In genomic region chr9:127423934-127424668, GRCh38 we compare ENCODE assay signal across 8 cellular contexts. TPM values are rescaled to one million over a fixed set of nuclear protein-coding genes. Genes with fewer than 3 reads are reported as not detected.
A peak's percentile ranks its signal among the peaks of the same experiment; 100 is the strongest.
DNase-seq lines count a peak whose midpoint lies in the region; ATAC-seq and TF ChIP-seq lines count a peak whose summit lies in the region.

Gene ZNF79, plus strand, starts transcription at chr9:127424382. Its CDS starts 406 bp downstream, at chr9:127424788.

- no peaks in the 10 kb centered on the region for H3K27me3 Mint-ChIP-seq in activated naive CD4-positive, alpha-beta T cell treated with anti-CD3 and anti-CD28 coated beads for 36 hours (ENCODE audit: low read depth)

- H3K4me1 Mint-ChIP-seq in activated naive CD4-positive, alpha-beta T cell treated with anti-CD3 and anti-CD28 coated beads for 36 hours (ENCODE audit: low read depth) = peaks cover 49% of the 10 kb centered on the region

- CTCF ChIA-PET in activated naive CD4-positive, alpha-beta T cell treated with anti-CD3 and anti-CD28 coated beads for 36 hours (lab: Charles Lee) = interaction anchor here (1.0 to 1.2 kb wide), 4 partner anchors 26 to 36 kb away, joined by 3 to 5 read pairs (median 3); partner anchors contain the start of genes LRSAM1, RPL12 and SLC2A8

- ATAC-seq in HG02610 (IDR thresholded peaks at IDR 0.05; ENCODE audit: unreplicated experiment) = peak; percentile 79

- H3K9me3 ChIP-seq in SK-N-MC (ENCODE audit: low read depth, low read length) = no peaks in the 10 kb centered on the region
- H3K9me3 ChIP-seq in neutrophil = no peaks in the 10 kb centered on the region
- no peaks in the 10 kb centered on the region for H3K9me3 ChIP-seq in subcutaneous abdominal adipose tissue (ENCODE audit: control insufficient read depth in 5 of 5, low read length in 5 of 5)

- peak within 1 kb of the TSS; percentile 90 for H3K27ac ChIP-seq in SK-N-MC
- peak within 1 kb of the TSS; percentile 85 for H3K27ac ChIP-seq in neutrophil
- H3K27ac ChIP-seq in subcutaneous abdominal adipose tissue (ENCODE audit: low read depth, low read length) = peak within 1 kb of the TSS; percentile 91

- H3K4me1 ChIP-seq in neutrophil (ENCODE audit: control insufficient read depth in 1 of 2, insufficient read depth in 1 of 2, low read depth in 1 of 2, low read length in 1 of 2) (peaks cover 25% of the 10 kb centered on the region in 2 experiments), subcutaneous abdominal adipose tissue (ENCODE audit: control insufficient read depth in 5 of 5, insufficient read depth in 5 of 5, low read length in 5 of 5) (peaks cover 8 to 37% (median 31%) of the 10 kb centered on the region in 5 donors)

- H3K27me3 ChIP-seq in neutrophil = no peaks in the 10 kb centered on the region
- no peaks in the 10 kb centered on the region for H3K27me3 ChIP-seq in subcutaneous abdominal adipose tissue (ENCODE audit: control insufficient read depth in 5 of 5, insufficient read depth in 4 of 5, low read length in 5 of 5)

- H3K9ac ChIP-seq in SK-N-MC (ENCODE audit: insufficient read length) (peak within 1 kb of the TSS; percentile 94), subcutaneous abdominal adipose tissue (ENCODE audit: low read length in 5 of 5) (peak within 1 kb of the TSS; percentile 90 to 98 (median 95))

- peaks cover 11% of the 10 kb centered on the region for H3K36me3 ChIP-seq in SK-N-MC (ENCODE audit: insufficient read depth, low read length)
- H3K36me3 ChIP-seq in neutrophil = peaks cover 7% of the 10 kb centered on the region
- peaks cover 0 to 10% (median 8%) of the 10 kb centered on the region in 5 donors for H3K36me3 ChIP-seq in subcutaneous abdominal adipose tissue (ENCODE audit: control insufficient read depth in 5 of 5, insufficient read depth in 5 of 5, low read length in 5 of 5)

- peak within 1 kb of the TSS; percentile 95 for H3K27ac Mint-ChIP-seq in activated naive CD4-positive, alpha-beta T cell treated with anti-CD3 and anti-CD28 coated beads for 36 hours

- peaks cover 23% of the 10 kb centered on the region for H3K36me3 Mint-ChIP-seq in activated naive CD4-positive, alpha-beta T cell treated with anti-CD3 and anti-CD28 coated beads for 36 hours (ENCODE audit: low read depth)

- peak; percentile 51 for TF ChIP-seq CTCF in neutrophil (IDR thresholded peaks at IDR 0.05)

- peak within 1 kb of the TSS; percentile 98 for H3K4me3 Mint-ChIP-seq in activated naive CD4-positive, alpha-beta T cell treated with anti-CD3 and anti-CD28 coated beads for 36 hours

- intact Hi-C loops in activated naive CD4-positive, alpha-beta T cell treated with anti-CD3 and anti-CD28 coated beads for 36 hours (cut with micrococcal nuclease) = loop anchor here (1.0 to 2.0 kb wide), 5 partner anchors 27 to 510 kb away; partner anchors contain the start of genes LRSAM1, RALGPS1, RPL12 and SLC2A8

- DNase-seq in NCI-H1092 (lab: John Stamatoyannopoulos, UW) (peak; percentile 83), SK-N-MC (ENCODE audit: low read depth, low spot score) (peak; percentile 64), germinal center (ENCODE audit: low spot score) (peak; percentile 95)
- DNase-seq in activated naive CD4-positive, alpha-beta T cell treated with anti-CD3 and anti-CD28 coated beads for 36 hours = peak; percentile 94

- H3K9me3 Mint-ChIP-seq in activated naive CD4-positive, alpha-beta T cell treated with anti-CD3 and anti-CD28 coated beads for 36 hours = no peaks in the 10 kb centered on the region

- peak within 1 kb of the TSS; percentile 75 for H3K4me3 ChIP-seq in GM08714 (ENCODE audit: low read length)
- peak within 1 kb of the TSS; percentile 92 for H3K4me3 ChIP-seq in SK-N-MC
- H3K4me3 ChIP-seq in neutrophil (ENCODE audit: low read depth in 1 of 2, low read length in 1 of 2) = peak within 1 kb of the TSS; percentile 85 to 92
- peak within 1 kb of the TSS; percentile 80 to 95 (median 88) for H3K4me3 ChIP-seq in subcutaneous abdominal adipose tissue (ENCODE audit: low read depth in 1 of 5, low read length in 5 of 5)

RNA-seq across cellular contexts. Expression of gene ZNF79, which starts in this region (rescaled TPM):
- total RNA-seq in activated naive CD4-positive, alpha-beta T cell treated with anti-CD3 and anti-CD28 coated beads for 36 hours = 1 to 10 TPM; 7.9 to 8.1 TPM

Comparison
In these comparisons a context has a peak if more than half of its experiments do, and no peak if none do; other contexts are left out.
1. Peak in every context shown above with its lines: DNase-seq, ATAC-seq, H3K4me3 ChIP-seq and H3K27ac ChIP-seq.